Comparison of ENCODE assay signal across 1 cellular context in the genomic region with DNA sequence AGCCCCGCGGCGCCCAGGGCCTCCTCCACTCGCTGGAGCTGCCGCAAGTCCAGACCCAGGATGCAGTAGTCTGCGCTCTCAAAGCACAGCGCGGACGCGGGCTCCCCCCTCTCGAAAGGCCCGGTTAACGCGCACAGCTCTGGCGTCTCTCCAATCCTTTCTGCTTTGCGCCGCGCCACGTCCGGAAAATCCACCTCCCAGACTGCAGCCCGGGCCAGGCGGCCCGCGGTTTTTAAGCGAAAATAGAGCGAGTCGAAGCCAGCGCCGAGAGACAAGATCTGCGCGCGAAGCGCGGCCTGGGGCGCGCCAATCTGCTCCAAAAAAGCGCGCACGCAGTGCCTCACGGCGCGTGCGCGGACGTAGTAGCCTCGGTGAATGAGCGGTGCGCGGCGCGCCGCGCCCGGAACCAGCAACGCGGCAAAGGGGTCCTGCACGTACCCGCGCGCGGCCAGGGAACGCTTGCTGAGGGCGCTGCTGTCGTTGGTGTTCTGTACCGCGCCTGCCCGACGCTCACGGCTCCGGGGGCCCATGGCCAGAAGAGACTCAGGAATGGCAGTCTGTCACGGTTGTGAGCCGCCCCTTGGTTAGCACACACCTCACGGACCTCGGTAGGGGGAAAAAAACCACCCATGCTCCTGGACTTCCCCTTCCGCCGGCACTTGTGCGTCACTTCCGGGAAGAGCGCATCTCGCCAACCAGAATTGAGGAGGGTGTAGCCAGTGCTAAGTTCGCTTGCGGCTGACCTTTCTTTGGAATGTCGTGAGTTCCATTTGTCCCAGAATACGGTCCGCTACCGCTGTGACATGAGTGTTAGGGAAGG.
TF ChIP-seq lines count a peak whose summit lies in the region.

TSS of gene LCMT2 (minus strand) at position 614 of the 820 bp plus-strand sequence. CDS start at position 530, 84 bp downstream.

TF ChIP-seq in HEK293, 187 proteins besides CTCF, POLR2A, EP300 and RAD21 (continued from another document and continues in another):
- TF ChIP-seq ZBTB6 (tag by site-specific recombination; IDR thresholded peaks at IDR 0.05) = no peak
- no peak for TF ChIP-seq REST (tag by site-specific recombination; IDR thresholded peaks at IDR 0.05)
- no peak for TF ChIP-seq ZNF639 (tag by site-specific recombination; IDR thresholded peaks at IDR 0.05)
- no peak for TF ChIP-seq ZNF426 (tag by site-specific recombination; IDR thresholded peaks at IDR 0.05)
- no peak for TF ChIP-seq ZNF510 (tag by site-specific recombination; IDR thresholded peaks at IDR 0.05; ENCODE audit: insufficient replicate concordance)
- TF ChIP-seq ZNF768 (tag by site-specific recombination; IDR thresholded peaks at IDR 0.05) = no peak
- TF ChIP-seq ZBTB44 (tag by site-specific recombination; IDR thresholded peaks at IDR 0.05) = no peak
- no peak for TF ChIP-seq MEIS1 (CRISPR knock-in tag; IDR thresholded peaks at IDR 0.05; ENCODE audit: borderline replicate concordance)
- no peak for TF ChIP-seq ZNF785 (tag by site-specific recombination; IDR thresholded peaks at IDR 0.05)
- no peak for TF ChIP-seq ZNF221 (tag by site-specific recombination; IDR thresholded peaks at IDR 0.05; ENCODE audit: borderline replicate concordance)
- peak; percentile 42; the same call in 1 of the 2 replicates for TF ChIP-seq ZBTB8A (tag by site-specific recombination; IDR thresholded peaks at IDR 0.05)
- TF ChIP-seq, protein P1, sequence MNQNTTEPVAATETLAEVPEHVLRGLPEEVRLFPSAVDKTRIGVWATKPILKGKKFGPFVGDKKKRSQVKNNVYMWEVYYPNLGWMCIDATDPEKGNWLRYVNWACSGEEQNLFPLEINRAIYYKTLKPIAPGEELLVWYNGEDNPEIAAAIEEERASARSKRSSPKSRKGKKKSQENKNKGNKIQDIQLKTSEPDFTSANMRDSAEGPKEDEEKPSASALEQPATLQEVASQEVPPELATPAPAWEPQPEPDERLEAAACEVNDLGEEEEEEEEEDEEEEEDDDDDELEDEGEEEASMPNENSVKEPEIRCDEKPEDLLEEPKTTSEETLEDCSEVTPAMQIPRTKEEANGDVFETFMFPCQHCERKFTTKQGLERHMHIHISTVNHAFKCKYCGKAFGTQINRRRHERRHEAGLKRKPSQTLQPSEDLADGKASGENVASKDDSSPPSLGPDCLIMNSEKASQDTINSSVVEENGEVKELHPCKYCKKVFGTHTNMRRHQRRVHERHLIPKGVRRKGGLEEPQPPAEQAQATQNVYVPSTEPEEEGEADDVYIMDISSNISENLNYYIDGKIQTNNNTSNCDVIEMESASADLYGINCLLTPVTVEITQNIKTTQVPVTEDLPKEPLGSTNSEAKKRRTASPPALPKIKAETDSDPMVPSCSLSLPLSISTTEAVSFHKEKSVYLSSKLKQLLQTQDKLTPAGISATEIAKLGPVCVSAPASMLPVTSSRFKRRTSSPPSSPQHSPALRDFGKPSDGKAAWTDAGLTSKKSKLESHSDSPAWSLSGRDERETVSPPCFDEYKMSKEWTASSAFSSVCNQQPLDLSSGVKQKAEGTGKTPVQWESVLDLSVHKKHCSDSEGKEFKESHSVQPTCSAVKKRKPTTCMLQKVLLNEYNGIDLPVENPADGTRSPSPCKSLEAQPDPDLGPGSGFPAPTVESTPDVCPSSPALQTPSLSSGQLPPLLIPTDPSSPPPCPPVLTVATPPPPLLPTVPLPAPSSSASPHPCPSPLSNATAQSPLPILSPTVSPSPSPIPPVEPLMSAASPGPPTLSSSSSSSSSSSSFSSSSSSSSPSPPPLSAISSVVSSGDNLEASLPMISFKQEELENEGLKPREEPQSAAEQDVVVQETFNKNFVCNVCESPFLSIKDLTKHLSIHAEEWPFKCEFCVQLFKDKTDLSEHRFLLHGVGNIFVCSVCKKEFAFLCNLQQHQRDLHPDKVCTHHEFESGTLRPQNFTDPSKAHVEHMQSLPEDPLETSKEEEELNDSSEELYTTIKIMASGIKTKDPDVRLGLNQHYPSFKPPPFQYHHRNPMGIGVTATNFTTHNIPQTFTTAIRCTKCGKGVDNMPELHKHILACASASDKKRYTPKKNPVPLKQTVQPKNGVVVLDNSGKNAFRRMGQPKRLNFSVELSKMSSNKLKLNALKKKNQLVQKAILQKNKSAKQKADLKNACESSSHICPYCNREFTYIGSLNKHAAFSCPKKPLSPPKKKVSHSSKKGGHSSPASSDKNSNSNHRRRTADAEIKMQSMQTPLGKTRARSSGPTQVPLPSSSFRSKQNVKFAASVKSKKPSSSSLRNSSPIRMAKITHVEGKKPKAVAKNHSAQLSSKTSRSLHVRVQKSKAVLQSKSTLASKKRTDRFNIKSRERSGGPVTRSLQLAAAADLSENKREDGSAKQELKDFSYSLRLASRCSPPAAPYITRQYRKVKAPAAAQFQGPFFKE (tag by site-specific recombination; IDR thresholded peaks at IDR 0.05; ENCODE audit: borderline replicate concordance) = no peak
- TF ChIP-seq ZNF571 (tag by site-specific recombination; IDR thresholded peaks at IDR 0.05) = no peak
- TF ChIP-seq KLF1 (tag by site-specific recombination; IDR thresholded peaks at IDR 0.05) = no peak; the same call in 1 of the 2 replicates
- TF ChIP-seq BCL11A (tag by site-specific recombination; IDR thresholded peaks at IDR 0.05; ENCODE audit: low read depth) = no peak
- no peak for TF ChIP-seq PRDM1 (tag by site-specific recombination; IDR thresholded peaks at IDR 0.05)
- TF ChIP-seq ZFP37 (tag by site-specific recombination; IDR thresholded peaks at IDR 0.05) = peak; percentile 49
- TF ChIP-seq SP2 (tag by site-specific recombination; IDR thresholded peaks at IDR 0.05) = peak; percentile 85
- TF ChIP-seq REPIN1 (tag by site-specific recombination; IDR thresholded peaks at IDR 0.05; ENCODE audit: low read depth) = no peak
- TF ChIP-seq ZNF274 (IDR thresholded peaks at IDR 0.05; ENCODE audit: low read length) = no peak
- TF ChIP-seq ZNF274 (tag by site-specific recombination; IDR thresholded peaks at IDR 0.05; ENCODE audit: borderline replicate concordance) = no peak
- TF ChIP-seq ZNF629 (tag by site-specific recombination; IDR thresholded peaks at IDR 0.05) = peak; percentile 82
- TF ChIP-seq ZNF658 (tag by site-specific recombination; IDR thresholded peaks at IDR 0.05) = no peak
- TF ChIP-seq MZF1 (tag by site-specific recombination; IDR thresholded peaks at IDR 0.05; ENCODE audit: borderline replicate concordance) = no peak
- TF ChIP-seq, protein P2, sequence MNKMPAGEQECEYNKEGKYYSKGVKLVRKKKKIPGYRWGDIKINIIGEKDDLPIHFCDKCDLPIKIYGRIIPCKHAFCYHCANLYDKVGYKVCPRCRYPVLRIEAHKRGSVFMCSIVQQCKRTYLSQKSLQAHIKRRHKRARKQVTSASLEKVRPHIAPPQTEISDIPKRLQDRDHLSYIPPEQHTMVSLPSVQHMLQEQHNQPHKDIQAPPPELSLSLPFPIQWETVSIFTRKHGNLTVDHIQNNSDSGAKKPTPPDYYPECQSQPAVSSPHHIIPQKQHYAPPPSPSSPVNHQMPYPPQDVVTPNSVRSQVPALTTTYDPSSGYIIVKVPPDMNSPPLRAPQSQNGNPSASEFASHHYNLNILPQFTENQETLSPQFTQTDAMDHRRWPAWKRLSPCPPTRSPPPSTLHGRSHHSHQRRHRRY (tag by site-specific recombination; IDR thresholded peaks at IDR 0.05) = no peak
- peak; percentile 69; the same call in 1 of the 2 replicates for TF ChIP-seq ZNF501 (tag by site-specific recombination; IDR thresholded peaks at IDR 0.05)
- TF ChIP-seq ZFP69B (tag by site-specific recombination; IDR thresholded peaks at IDR 0.05) = no peak; the same call in 1 of the 2 replicates
- no peak for TF ChIP-seq MYNN (tag by site-specific recombination; IDR thresholded peaks at IDR 0.05; ENCODE audit: borderline replicate concordance)
- no peak for TF ChIP-seq ZNF549 (tag by site-specific recombination; IDR thresholded peaks at IDR 0.05)
- TF ChIP-seq ZNF404 (tag by site-specific recombination; IDR thresholded peaks at IDR 0.05) = no peak
- no peak for TF ChIP-seq ZBTB7A (tag by site-specific recombination; IDR thresholded peaks at IDR 0.05; ENCODE audit: low read depth)
- TF ChIP-seq RBAK (tag by site-specific recombination; IDR thresholded peaks at IDR 0.05) = no peak
- TF ChIP-seq ZEB2 (tag by site-specific recombination; IDR thresholded peaks at IDR 0.05) = peak; percentile 65; the same call in 1 of the 2 replicates
- TF ChIP-seq OSR2 (tag by site-specific recombination; IDR thresholded peaks at IDR 0.05) = no peak
- no peak for TF ChIP-seq ZFP3 (tag by site-specific recombination; IDR thresholded peaks at IDR 0.05; ENCODE audit: low read depth)
- TF ChIP-seq GFI1B (tag by site-specific recombination; IDR thresholded peaks at IDR 0.05) = no peak
- TF ChIP-seq ZNF37A (tag by site-specific recombination; IDR thresholded peaks at IDR 0.05) = no peak
- no peak for TF ChIP-seq ZNF621 (tag by site-specific recombination; IDR thresholded peaks at IDR 0.05)
- TF ChIP-seq, protein P3, sequence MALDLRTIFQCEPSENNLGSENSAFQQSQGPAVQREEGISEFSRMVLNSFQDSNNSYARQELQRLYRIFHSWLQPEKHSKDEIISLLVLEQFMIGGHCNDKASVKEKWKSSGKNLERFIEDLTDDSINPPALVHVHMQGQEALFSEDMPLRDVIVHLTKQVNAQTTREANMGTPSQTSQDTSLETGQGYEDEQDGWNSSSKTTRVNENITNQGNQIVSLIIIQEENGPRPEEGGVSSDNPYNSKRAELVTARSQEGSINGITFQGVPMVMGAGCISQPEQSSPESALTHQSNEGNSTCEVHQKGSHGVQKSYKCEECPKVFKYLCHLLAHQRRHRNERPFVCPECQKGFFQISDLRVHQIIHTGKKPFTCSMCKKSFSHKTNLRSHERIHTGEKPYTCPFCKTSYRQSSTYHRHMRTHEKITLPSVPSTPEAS (tag by site-specific recombination; IDR thresholded peaks at IDR 0.05) = peak; percentile 8; the same call in 1 of the 2 replicates
- TF ChIP-seq ZNF837 (tag by site-specific recombination; IDR thresholded peaks at IDR 0.05) = no peak
- TF ChIP-seq ZNF133 (tag by site-specific recombination; IDR thresholded peaks at IDR 0.05) = no peak
- no peak for TF ChIP-seq ZNF23 (tag by site-specific recombination; IDR thresholded peaks at IDR 0.05; ENCODE audit: borderline replicate concordance)
- TF ChIP-seq GLI4 (tag by site-specific recombination; IDR thresholded peaks at IDR 0.05) = no peak
- TF ChIP-seq ZNF112 (tag by site-specific recombination; IDR thresholded peaks at IDR 0.05) = no peak
- TF ChIP-seq ZNF529 (tag by site-specific recombination; IDR thresholded peaks at IDR 0.05; ENCODE audit: insufficient replicate concordance) = no peak
- TF ChIP-seq ZNF19 (tag by site-specific recombination; IDR thresholded peaks at IDR 0.05; ENCODE audit: low read depth) = no peak
- TF ChIP-seq ZNF610 (tag by site-specific recombination; IDR thresholded peaks at IDR 0.05; ENCODE audit: borderline replicate concordance) = peak; percentile 76; the same call in 1 of the 2 replicates
- TF ChIP-seq ZNF114 (tag by site-specific recombination; IDR thresholded peaks at IDR 0.05) = no peak
